In genomic region chr9:136409557-136410455, GRCh38 we compare ENCODE assay signal across 1 cellular context.
TF ChIP-seq lines count a peak whose summit lies in the region.

No MANE protein-coding gene starts in this region.

TF ChIP-seq in K562, 482 proteins besides CTCF, POLR2A, EP300 and RAD21 (continued from another document and continues in another):
- TF ChIP-seq, protein P1, sequence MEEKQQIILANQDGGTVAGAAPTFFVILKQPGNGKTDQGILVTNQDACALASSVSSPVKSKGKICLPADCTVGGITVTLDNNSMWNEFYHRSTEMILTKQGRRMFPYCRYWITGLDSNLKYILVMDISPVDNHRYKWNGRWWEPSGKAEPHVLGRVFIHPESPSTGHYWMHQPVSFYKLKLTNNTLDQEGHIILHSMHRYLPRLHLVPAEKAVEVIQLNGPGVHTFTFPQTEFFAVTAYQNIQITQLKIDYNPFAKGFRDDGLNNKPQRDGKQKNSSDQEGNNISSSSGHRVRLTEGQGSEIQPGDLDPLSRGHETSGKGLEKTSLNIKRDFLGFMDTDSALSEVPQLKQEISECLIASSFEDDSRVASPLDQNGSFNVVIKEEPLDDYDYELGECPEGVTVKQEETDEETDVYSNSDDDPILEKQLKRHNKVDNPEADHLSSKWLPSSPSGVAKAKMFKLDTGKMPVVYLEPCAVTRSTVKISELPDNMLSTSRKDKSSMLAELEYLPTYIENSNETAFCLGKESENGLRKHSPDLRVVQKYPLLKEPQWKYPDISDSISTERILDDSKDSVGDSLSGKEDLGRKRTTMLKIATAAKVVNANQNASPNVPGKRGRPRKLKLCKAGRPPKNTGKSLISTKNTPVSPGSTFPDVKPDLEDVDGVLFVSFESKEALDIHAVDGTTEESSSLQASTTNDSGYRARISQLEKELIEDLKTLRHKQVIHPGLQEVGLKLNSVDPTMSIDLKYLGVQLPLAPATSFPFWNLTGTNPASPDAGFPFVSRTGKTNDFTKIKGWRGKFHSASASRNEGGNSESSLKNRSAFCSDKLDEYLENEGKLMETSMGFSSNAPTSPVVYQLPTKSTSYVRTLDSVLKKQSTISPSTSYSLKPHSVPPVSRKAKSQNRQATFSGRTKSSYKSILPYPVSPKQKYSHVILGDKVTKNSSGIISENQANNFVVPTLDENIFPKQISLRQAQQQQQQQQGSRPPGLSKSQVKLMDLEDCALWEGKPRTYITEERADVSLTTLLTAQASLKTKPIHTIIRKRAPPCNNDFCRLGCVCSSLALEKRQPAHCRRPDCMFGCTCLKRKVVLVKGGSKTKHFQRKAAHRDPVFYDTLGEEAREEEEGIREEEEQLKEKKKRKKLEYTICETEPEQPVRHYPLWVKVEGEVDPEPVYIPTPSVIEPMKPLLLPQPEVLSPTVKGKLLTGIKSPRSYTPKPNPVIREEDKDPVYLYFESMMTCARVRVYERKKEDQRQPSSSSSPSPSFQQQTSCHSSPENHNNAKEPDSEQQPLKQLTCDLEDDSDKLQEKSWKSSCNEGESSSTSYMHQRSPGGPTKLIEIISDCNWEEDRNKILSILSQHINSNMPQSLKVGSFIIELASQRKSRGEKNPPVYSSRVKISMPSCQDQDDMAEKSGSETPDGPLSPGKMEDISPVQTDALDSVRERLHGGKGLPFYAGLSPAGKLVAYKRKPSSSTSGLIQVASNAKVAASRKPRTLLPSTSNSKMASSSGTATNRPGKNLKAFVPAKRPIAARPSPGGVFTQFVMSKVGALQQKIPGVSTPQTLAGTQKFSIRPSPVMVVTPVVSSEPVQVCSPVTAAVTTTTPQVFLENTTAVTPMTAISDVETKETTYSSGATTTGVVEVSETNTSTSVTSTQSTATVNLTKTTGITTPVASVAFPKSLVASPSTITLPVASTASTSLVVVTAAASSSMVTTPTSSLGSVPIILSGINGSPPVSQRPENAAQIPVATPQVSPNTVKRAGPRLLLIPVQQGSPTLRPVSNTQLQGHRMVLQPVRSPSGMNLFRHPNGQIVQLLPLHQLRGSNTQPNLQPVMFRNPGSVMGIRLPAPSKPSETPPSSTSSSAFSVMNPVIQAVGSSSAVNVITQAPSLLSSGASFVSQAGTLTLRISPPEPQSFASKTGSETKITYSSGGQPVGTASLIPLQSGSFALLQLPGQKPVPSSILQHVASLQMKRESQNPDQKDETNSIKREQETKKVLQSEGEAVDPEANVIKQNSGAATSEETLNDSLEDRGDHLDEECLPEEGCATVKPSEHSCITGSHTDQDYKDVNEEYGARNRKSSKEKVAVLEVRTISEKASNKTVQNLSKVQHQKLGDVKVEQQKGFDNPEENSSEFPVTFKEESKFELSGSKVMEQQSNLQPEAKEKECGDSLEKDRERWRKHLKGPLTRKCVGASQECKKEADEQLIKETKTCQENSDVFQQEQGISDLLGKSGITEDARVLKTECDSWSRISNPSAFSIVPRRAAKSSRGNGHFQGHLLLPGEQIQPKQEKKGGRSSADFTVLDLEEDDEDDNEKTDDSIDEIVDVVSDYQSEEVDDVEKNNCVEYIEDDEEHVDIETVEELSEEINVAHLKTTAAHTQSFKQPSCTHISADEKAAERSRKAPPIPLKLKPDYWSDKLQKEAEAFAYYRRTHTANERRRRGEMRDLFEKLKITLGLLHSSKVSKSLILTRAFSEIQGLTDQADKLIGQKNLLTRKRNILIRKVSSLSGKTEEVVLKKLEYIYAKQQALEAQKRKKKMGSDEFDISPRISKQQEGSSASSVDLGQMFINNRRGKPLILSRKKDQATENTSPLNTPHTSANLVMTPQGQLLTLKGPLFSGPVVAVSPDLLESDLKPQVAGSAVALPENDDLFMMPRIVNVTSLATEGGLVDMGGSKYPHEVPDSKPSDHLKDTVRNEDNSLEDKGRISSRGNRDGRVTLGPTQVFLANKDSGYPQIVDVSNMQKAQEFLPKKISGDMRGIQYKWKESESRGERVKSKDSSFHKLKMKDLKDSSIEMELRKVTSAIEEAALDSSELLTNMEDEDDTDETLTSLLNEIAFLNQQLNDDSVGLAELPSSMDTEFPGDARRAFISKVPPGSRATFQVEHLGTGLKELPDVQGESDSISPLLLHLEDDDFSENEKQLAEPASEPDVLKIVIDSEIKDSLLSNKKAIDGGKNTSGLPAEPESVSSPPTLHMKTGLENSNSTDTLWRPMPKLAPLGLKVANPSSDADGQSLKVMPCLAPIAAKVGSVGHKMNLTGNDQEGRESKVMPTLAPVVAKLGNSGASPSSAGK (IDR thresholded peaks at IDR 0.05): peak; percentile 94
- peak; percentile 72 for TF ChIP-seq ZNF592 (IDR thresholded peaks at IDR 0.05)
- peak; percentile 71 for TF ChIP-seq MYC (IDR thresholded peaks at IDR 0.05; ENCODE audit: low read depth, low read length)
- peak; percentile 30; the same call in 1 of the 2 replicates for TF ChIP-seq MYC (CRISPR knock-in tag; IDR thresholded peaks at IDR 0.05; ENCODE audit: borderline replicate concordance, low read depth)
- TF ChIP-seq AFF4 (CRISPR knock-in tag; IDR thresholded peaks at IDR 0.05): 0 out of 2 replicates have a peak, but pooled peaks have one; percentile 32
- TF ChIP-seq, protein P2, sequence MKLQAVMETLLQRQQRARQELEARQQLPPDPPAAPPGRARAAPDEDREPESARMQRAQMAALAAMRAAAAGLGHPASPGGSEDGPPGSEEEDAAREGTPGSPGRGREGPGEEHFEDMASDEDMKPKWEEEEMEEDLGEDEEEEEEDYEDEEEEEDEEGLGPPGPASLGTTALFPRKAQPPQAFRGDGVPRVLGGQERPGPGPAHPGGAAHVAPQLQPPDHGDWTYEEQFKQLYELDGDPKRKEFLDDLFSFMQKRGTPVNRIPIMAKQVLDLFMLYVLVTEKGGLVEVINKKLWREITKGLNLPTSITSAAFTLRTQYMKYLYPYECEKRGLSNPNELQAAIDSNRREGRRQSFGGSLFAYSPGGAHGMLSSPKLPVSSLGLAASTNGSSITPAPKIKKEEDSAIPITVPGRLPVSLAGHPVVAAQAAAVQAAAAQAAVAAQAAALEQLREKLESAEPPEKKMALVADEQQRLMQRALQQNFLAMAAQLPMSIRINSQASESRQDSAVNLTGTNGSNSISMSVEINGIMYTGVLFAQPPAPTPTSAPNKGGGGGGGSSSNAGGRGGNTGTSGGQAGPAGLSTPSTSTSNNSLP (IDR thresholded peaks at IDR 0.05; ENCODE audit: borderline replicate concordance, low read depth, low read length): no peak
- TF ChIP-seq VEZF1 (CRISPR knock-in tag; IDR thresholded peaks at IDR 0.05): no peak
- 0 out of 2 replicates have a peak, but pooled peaks have one; percentile 22 for TF ChIP-seq TGIF2 (CRISPR knock-in tag; IDR thresholded peaks at IDR 0.05)
- TF ChIP-seq STAT6 (CRISPR knock-in tag; IDR thresholded peaks at IDR 0.05): no peak
- TF ChIP-seq, protein P3, sequence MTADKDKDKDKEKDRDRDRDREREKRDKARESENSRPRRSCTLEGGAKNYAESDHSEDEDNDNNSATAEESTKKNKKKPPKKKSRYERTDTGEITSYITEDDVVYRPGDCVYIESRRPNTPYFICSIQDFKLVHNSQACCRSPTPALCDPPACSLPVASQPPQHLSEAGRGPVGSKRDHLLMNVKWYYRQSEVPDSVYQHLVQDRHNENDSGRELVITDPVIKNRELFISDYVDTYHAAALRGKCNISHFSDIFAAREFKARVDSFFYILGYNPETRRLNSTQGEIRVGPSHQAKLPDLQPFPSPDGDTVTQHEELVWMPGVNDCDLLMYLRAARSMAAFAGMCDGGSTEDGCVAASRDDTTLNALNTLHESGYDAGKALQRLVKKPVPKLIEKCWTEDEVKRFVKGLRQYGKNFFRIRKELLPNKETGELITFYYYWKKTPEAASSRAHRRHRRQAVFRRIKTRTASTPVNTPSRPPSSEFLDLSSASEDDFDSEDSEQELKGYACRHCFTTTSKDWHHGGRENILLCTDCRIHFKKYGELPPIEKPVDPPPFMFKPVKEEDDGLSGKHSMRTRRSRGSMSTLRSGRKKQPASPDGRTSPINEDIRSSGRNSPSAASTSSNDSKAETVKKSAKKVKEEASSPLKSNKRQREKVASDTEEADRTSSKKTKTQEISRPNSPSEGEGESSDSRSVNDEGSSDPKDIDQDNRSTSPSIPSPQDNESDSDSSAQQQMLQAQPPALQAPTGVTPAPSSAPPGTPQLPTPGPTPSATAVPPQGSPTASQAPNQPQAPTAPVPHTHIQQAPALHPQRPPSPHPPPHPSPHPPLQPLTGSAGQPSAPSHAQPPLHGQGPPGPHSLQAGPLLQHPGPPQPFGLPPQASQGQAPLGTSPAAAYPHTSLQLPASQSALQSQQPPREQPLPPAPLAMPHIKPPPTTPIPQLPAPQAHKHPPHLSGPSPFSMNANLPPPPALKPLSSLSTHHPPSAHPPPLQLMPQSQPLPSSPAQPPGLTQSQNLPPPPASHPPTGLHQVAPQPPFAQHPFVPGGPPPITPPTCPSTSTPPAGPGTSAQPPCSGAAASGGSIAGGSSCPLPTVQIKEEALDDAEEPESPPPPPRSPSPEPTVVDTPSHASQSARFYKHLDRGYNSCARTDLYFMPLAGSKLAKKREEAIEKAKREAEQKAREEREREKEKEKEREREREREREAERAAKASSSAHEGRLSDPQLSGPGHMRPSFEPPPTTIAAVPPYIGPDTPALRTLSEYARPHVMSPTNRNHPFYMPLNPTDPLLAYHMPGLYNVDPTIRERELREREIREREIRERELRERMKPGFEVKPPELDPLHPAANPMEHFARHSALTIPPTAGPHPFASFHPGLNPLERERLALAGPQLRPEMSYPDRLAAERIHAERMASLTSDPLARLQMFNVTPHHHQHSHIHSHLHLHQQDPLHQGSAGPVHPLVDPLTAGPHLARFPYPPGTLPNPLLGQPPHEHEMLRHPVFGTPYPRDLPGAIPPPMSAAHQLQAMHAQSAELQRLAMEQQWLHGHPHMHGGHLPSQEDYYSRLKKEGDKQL (CRISPR knock-in tag; IDR thresholded peaks at IDR 0.05; ENCODE audit: borderline replicate concordance): 0 out of 2 replicates have a peak, but pooled peaks have one; percentile 60
